In the genomic region with DNA sequence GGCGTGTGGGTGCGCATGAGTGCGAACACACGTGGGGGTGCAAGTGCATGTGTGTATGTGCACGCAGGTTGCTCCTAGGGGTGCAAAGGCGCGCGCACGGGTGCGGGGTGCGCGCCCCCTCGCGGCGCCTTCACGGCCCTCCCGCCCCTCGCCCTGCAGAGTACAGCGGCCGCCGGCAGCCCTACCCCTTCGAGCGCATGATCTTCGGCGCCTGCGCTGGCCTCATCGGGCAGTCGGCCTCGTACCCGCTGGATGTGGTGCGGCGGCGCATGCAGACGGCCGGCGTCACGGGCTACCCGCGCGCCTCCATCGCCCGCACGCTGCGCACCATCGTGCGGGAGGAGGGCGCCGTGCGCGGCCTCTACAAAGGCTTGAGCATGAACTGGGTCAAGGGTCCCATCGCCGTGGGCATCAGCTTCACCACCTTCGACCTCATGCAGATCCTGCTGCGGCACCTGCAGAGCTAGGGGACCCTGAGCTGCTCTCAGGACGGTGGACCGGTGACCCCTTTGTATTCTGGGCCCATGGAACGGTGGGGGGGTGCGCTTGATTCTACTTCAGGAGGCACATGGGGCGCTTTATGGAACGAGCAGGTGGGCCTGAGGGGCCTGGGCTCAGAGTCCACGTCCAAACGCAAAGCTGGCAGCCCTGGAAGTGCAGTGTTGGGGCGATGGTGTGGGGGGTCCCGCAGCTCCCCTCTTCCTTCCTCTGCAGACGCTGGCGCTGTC, we compare ENCODE assay signal across 8 cellular contexts. TPM values are rescaled to one million over a fixed set of nuclear protein-coding genes. Genes with fewer than 3 reads are reported as not detected.
A peak's percentile ranks its signal among the peaks of the same experiment; 100 is the strongest.
DNase-seq lines count a peak whose midpoint lies in the region; ATAC-seq, FAIRE-seq and TF ChIP-seq lines count a peak whose summit lies in the region.
"Had no signal": no experiment of that assay in that cellular context is flagged by ENCODE, and none has a peak within 500 bp of the region (broad histone marks: within the 10 kb centered on the region; RNA-seq: fewer than 3 reads in every experiment).

No MANE protein-coding gene starts in this region.

- H3K9me3 ChIP-seq in left ventricle myocardium inferior (replicated peaks) (no peaks in the 10 kb centered on the region), small intestine (ENCODE audit: control insufficient read depth, low read depth) (no peaks in the 10 kb centered on the region)

- H3K4me1 Mint-ChIP-seq in activated T-cell treated with anti-CD3 and anti-CD28 coated beads, Interleukin-2, amount 50 U/mL, for 24 hours (ENCODE audit: low read depth), result peaks cover 7% of the 10 kb centered on the region

- peaks cover 27% of the 10 kb centered on the region for H3K4me1 ChIP-seq in left ventricle myocardium inferior
- H3K4me1 ChIP-seq in small intestine (ENCODE audit: control insufficient read depth in 2 of 2, insufficient read depth in 1 of 2, low read depth in 1 of 2, low read length in 1 of 2), result no peaks in the 10 kb centered on the region

- H3K4me3 Mint-ChIP-seq in activated T-cell treated with anti-CD3 and anti-CD28 coated beads, Interleukin-2, amount 50 U/mL, for 24 hours, result no peak overlapping the region

- TF ChIP-seq CTCF in GM12874 (IDR thresholded peaks at IDR 0.05; ENCODE audit: insufficient read depth, low read depth, low read length), result peak; percentile 59
- peak; percentile 55 for TF ChIP-seq CTCF in left ventricle myocardium inferior (IDR thresholded peaks at IDR 0.05; ENCODE audit: borderline replicate concordance)

- peak overlapping the region; percentile 25 for H3K4me3 ChIP-seq in left ventricle myocardium inferior
- peak overlapping the region in 1 of 2 donors; percentile 14 for H3K4me3 ChIP-seq in small intestine (ENCODE audit: low read depth in 1 of 2, low read length in 2 of 2)

- H3K27me3 ChIP-seq in left ventricle myocardium inferior (ENCODE audit: low read depth), result no peaks in the 10 kb centered on the region
- H3K27me3 ChIP-seq in small intestine (ENCODE audit: control insufficient read depth in 2 of 2, insufficient read depth in 2 of 2, low read length in 2 of 2), result no peaks in the 10 kb centered on the region

- H3K27ac ChIP-seq in left ventricle myocardium inferior (replicated peaks) (no peak overlapping the region), small intestine (ENCODE audit: low read depth in 1 of 2, low read length in 1 of 2) (no peak overlapping the region)

- peak; percentile 49 for DNase-seq in activated T-cell treated with anti-CD3 and anti-CD28 coated beads, Interleukin-2, amount 50 U/mL, for 24 hours
- no peak for DNase-seq in left ventricle myocardium inferior
- peak; percentile 39 for DNase-seq in small intestine
- DNase-seq in inferior parietal cortex (ENCODE audit: extremely low spot score), result no peak
- no peak for DNase-seq in NCI-H748 (lab: John Stamatoyannopoulos, UW; ENCODE audit: unreplicated experiment)
- DNase-seq: NCI-H187 treated with DMSO at 0.1 percent for 48 hours had no signal

- peaks cover 16% of the 10 kb centered on the region for H3K36me3 Mint-ChIP-seq in activated T-cell treated with anti-CD3 and anti-CD28 coated beads, Interleukin-2, amount 50 U/mL, for 24 hours (ENCODE audit: low read depth)

- FAIRE-seq in small intestine (lab: Jason Lieb, UNC), result no peak

- H3K27ac Mint-ChIP-seq in activated T-cell treated with anti-CD3 and anti-CD28 coated beads, Interleukin-2, amount 50 U/mL, for 24 hours, result no peak overlapping the region

- no peaks in the 10 kb centered on the region for H3K27me3 Mint-ChIP-seq in activated T-cell treated with anti-CD3 and anti-CD28 coated beads, Interleukin-2, amount 50 U/mL, for 24 hours

- no peaks in the 10 kb centered on the region for H3K9me3 Mint-ChIP-seq in activated T-cell treated with anti-CD3 and anti-CD28 coated beads, Interleukin-2, amount 50 U/mL, for 24 hours

- whole genome bisulfite sequencing in small intestine, 3 donors, result 6 to 18% (median 14%) methylated on average over 44 to 66 of the region's 66 CpGs

- H3K36me3 ChIP-seq in left ventricle myocardium inferior, result no peaks in the 10 kb centered on the region
- no peaks in the 10 kb centered on the region for H3K36me3 ChIP-seq in small intestine (ENCODE audit: control insufficient read depth in 2 of 2, insufficient read depth in 2 of 2, low read length in 2 of 2)

- no peak for ATAC-seq in HG03342 (IDR thresholded peaks at IDR 0.05; ENCODE audit: unreplicated experiment)

- intact Hi-C loops in left ventricle myocardium inferior (cut with micrococcal nuclease), result no loop called here

RNA-seq across cellular contexts. Expression of gene TMEM161A, which starts 27.7 kb away (rescaled TPM):
- 22.9 TPM for total RNA-seq in left ventricle myocardium inferior
- polyA plus RNA-seq in small intestine, result 10 to 100 TPM in 1 of 3 donors, 1 to 10 TPM in 2; 8.1 to 26.8 (median 9.4) TPM

RNA-seq across cellular contexts. Expression of gene SLC25A42, which starts 46.8 kb away (rescaled TPM):
- 27.2 TPM for total RNA-seq in left ventricle myocardium inferior
- polyA plus RNA-seq in small intestine, result 1 to 10 TPM; 5.6 to 10.0 (median 8.7) TPM

RNA-seq across cellular contexts. Expression of gene MEF2B, which starts 59.5 kb away (rescaled TPM):
- total RNA-seq in left ventricle myocardium inferior, result 0.49 TPM
- 1 to 10 TPM; 1.5 to 3.2 (median 2.5) TPM for polyA plus RNA-seq in small intestine

Comparison
In these comparisons a context has a peak if more than half of its experiments do, and no peak if none do; other contexts are left out.
1. DNase-seq: peak in activated T-cell treated with anti-CD3 and anti-CD28 coated beads, Interleukin-2, amount 50 U/mL, for 24 hours (single experiment) and small intestine (single experiment); none in left ventricle myocardium inferior (single experiment), inferior parietal cortex (single experiment) and NCI-H748 (single experiment).